21 cellular contexts compared by ENCODE assay signal in genomic region chr3:71912839-71913495, GRCh38.
"Had no signal": no experiment of that assay in that cellular context is flagged by ENCODE, and none has a peak within 500 bp of the region (broad histone marks: within the 10 kb centered on the region; RNA-seq: fewer than 3 reads in every experiment).

No MANE protein-coding gene starts in this region.

- H3K36me3 ChIP-seq: gastrocnemius medialis, lower lobe of right lung, ovary, sigmoid colon, stomach, thyroid gland, vagina had no signal

- DNase-seq: dorsolateral prefrontal cortex; effector CD4-positive, alpha-beta T cell; foreskin fibroblast; gastrocnemius medialis; head of caudate nucleus; left ventricle myocardium superior; lower lobe of right lung; natural killer cell; occipital lobe; ovary; posterior cingulate gyrus; psoas muscle; right cardiac atrium; sigmoid colon; stimulated activated CD4-positive, alpha-beta T cell treated with anti-CD3 and anti-CD28 coated beads, Interleukin-2, amount 100 ng/mL, for 24 hours; stimulated activated CD4-positive, alpha-beta T cell treated with anti-CD3 and anti-CD28 coated beads, Interleukin-4, amount 100 ng/mL, for 24 hours; stimulated activated naive CD4-positive, alpha-beta T cell treated with Interleukin-2 at 50 U/mL for 16 hours; stomach; thyroid gland had no signal

- H3K9me3 ChIP-seq: gastrocnemius medialis, lower lobe of right lung, ovary, psoas muscle, sigmoid colon, stomach, thyroid gland, vagina had no signal

- ATAC-seq: gastrocnemius medialis; left ventricle myocardium superior; lower lobe of right lung; natural killer cell; psoas muscle; right cardiac atrium; stimulated activated effector memory CD8-positive, alpha-beta T cell treated with anti-CD3 and anti-CD28 coated beads, Interleukin-12 subunit alpha, Interleukin-12 subunit beta, amount 100 ng/mL, for 72 hours had no signal

- H3K4me3 ChIP-seq: dorsolateral prefrontal cortex, gastrocnemius medialis, lower lobe of right lung, ovary, psoas muscle, sigmoid colon, stomach, thyroid gland, vagina had no signal

- H3K27ac ChIP-seq: dorsolateral prefrontal cortex, gastrocnemius medialis, lower lobe of right lung, ovary, psoas muscle, sigmoid colon, stomach, thyroid gland, vagina had no signal

- H3K27me3 ChIP-seq: ovary, thyroid gland, vagina had no signal

- H3K4me1 ChIP-seq: gastrocnemius medialis, lower lobe of right lung, psoas muscle, thyroid gland had no signal
